8 cellular contexts compared by ENCODE assay signal in genomic region chr11:72239296-72239848, GRCh38. TPM values are rescaled to one million over a fixed set of nuclear protein-coding genes. Genes with fewer than 3 reads are reported as not detected.
A peak's percentile ranks its signal among the peaks of the same experiment; 100 is the strongest.
DNase-seq lines count a peak whose midpoint lies in the region; ATAC-seq and TF ChIP-seq lines count a peak whose summit lies in the region.

No MANE protein-coding gene starts in this region.

- TF ChIP-seq CTCF in 22Rv1 (IDR thresholded peaks at IDR 0.05) (no peak), GM12865 (IDR thresholded peaks at IDR 0.05; ENCODE audit: insufficient read depth, low read depth, low read length, missing control alignments) (no peak), osteoblast (IDR thresholded peaks at IDR 0.05; ENCODE audit: extremely low read depth, low read depth, low read length) (no peak)

- peak overlapping the region; percentile 17 for H3K4me3 ChIP-seq in GM12865 (ENCODE audit: low read depth, low read length)
- peak overlapping the region; percentile 59 for H3K4me3 ChIP-seq in osteoblast (ENCODE audit: insufficient read depth, low read length)

- ATAC-seq in GM21515 (IDR thresholded peaks at IDR 0.05; ENCODE audit: unreplicated experiment) (no peak), HG03521 (IDR thresholded peaks at IDR 0.05; ENCODE audit: unreplicated experiment) (no peak)

- H2AFZ ChIP-seq in osteoblast (ENCODE audit: low read length) = no peak overlapping the region

- H4K20me1 ChIP-seq in osteoblast (ENCODE audit: insufficient read depth, low read length) = peaks cover 38% of the 10 kb centered on the region

- no peaks in the 10 kb centered on the region for H3K79me2 ChIP-seq in osteoblast (ENCODE audit: insufficient read depth, low read length)

- peaks cover 9% of the 10 kb centered on the region for H3K4me1 ChIP-seq in osteoblast (ENCODE audit: insufficient read depth, low read length)

- H3K9me3 ChIP-seq in osteoblast (ENCODE audit: low read depth, low read length) = no peaks in the 10 kb centered on the region

- H3K4me2 ChIP-seq in osteoblast (ENCODE audit: insufficient read depth, low read length) = peak overlapping the region; percentile 77

- peaks cover 34% of the 10 kb centered on the region for H3K36me3 ChIP-seq in osteoblast (ENCODE audit: insufficient read depth, low read length)

- peaks cover 34% of the 10 kb centered on the region for H3K27me3 ChIP-seq in osteoblast (ENCODE audit: insufficient read depth, low read length)

- DNase-seq in GM12865 (ENCODE audit: low read depth) (peak; percentile 55), SK-N-DZ (ENCODE audit: low spot score) (peak; percentile 78), fibroblast of peridontal ligament (ENCODE audit: extremely low read depth) (peak; percentile 18), osteoblast (ENCODE audit: insufficient read length, low spot score, missing footprints) (no peak), HuH-7 (ENCODE audit: low spot score) (no peak)

- peak overlapping the region; percentile 67 for H3K27ac ChIP-seq in 22Rv1
- H3K27ac ChIP-seq in osteoblast (ENCODE audit: low read depth, low read length) = no peak overlapping the region

RNA-seq across cellular contexts. Expression of gene PHOX2A, which starts 4.6 kb away (rescaled TPM):
- polyA plus RNA-seq in SK-N-DZ (2014; cell fraction: cytosol; rRNA removed) = 477 and 500 TPM in 2 replicates
- 496 and 514 TPM in 2 replicates for polyA plus RNA-seq in SK-N-DZ (2014; cell fraction: nucleus; rRNA removed)
- not detected in 2 replicates for total RNA-seq in osteoblast

RNA-seq across cellular contexts. Expression of gene INPPL1, which starts 14.8 kb away (rescaled TPM):
- 17.5 and 22.8 TPM in 2 replicates for polyA plus RNA-seq in SK-N-DZ (2014; cell fraction: cytosol; rRNA removed)
- polyA plus RNA-seq in SK-N-DZ (2014; cell fraction: nucleus; rRNA removed) = 91.0 and 116 TPM in 2 replicates
- total RNA-seq in osteoblast = 86.5 and 92.2 TPM in 2 replicates

RNA-seq across cellular contexts. Expression of gene FOLR2, which starts 22.8 kb away (rescaled TPM):
- polyA plus RNA-seq in SK-N-DZ (2014; cell fraction: cytosol; rRNA removed) = not detected in 2 replicates
- polyA plus RNA-seq in SK-N-DZ (2014; cell fraction: nucleus; rRNA removed) = not detected in 2 replicates
- not detected in 2 replicates for total RNA-seq in osteoblast

RNA-seq across cellular contexts. Expression of gene FOLR1, which starts 47.4 kb away (rescaled TPM):
- 0.51 and 1.5 TPM in 2 replicates for polyA plus RNA-seq in SK-N-DZ (2014; cell fraction: cytosol; rRNA removed)
- 0.45 and 1.6 TPM in 2 replicates for polyA plus RNA-seq in SK-N-DZ (2014; cell fraction: nucleus; rRNA removed)
- under 0.01 and 0.36 TPM in 2 replicates for total RNA-seq in osteoblast

Comparison
In these comparisons a context has a peak if more than half of its experiments do, and no peak if none do; other contexts are left out.
1. DNase-seq: peak in GM12865 (single experiment), SK-N-DZ (single experiment) and fibroblast of peridontal ligament (single experiment); none in osteoblast (single experiment) and HuH-7 (single experiment).